In genomic region chr3:88189361-88189810, GRCh38 we compare ENCODE assay signal across 1 cellular context.
TF ChIP-seq lines count a peak whose summit lies in the region.

No MANE protein-coding gene starts in this region.

TF ChIP-seq in HepG2, 621 proteins besides CTCF, POLR2A, EP300 and RAD21 (continued from another document):
- TF ChIP-seq REST (IDR thresholded peaks at IDR 0.05; ENCODE audit: borderline replicate concordance in 1 of 2, low read depth in 1 of 2, low read length in 2 of 2) (no peak), KLF15 (CRISPR knock-in tag; IDR thresholded peaks at IDR 0.05; ENCODE audit: borderline replicate concordance) (no peak), IRF1 (CRISPR knock-in tag; IDR thresholded peaks at IDR 0.05; ENCODE audit: low read depth) (0 out of 2 replicates have a peak, but pooled peaks have one; percentile 72), ISX (CRISPR knock-in tag; conservative IDR thresholded peaks at IDR 0.05) (no peak), FOXK1 (CRISPR knock-in tag; IDR thresholded peaks at IDR 0.05; ENCODE audit: borderline replicate concordance, low read depth) (no peak), ZNF143 (CRISPR knock-in tag; IDR thresholded peaks at IDR 0.05) (no peak), ZNF274 (CRISPR knock-in tag; IDR thresholded peaks at IDR 0.05) (no peak), CBX1 (IDR thresholded peaks at IDR 0.05; ENCODE audit: low read depth) (no peak), ATF3 (CRISPR knock-in tag; IDR thresholded peaks at IDR 0.05) (no peak), GABPA (IDR thresholded peaks at IDR 0.05; ENCODE audit: low read depth, low read length) (no peak), GABPA (CRISPR knock-in tag; IDR thresholded peaks at IDR 0.05; ENCODE audit: low read depth) (peak; percentile 59; the same call in 1 of the 2 replicates), HOMEZ (CRISPR knock-in tag; IDR thresholded peaks at IDR 0.05; ENCODE audit: low read depth) (peak; percentile 73; the same call in 1 of the 2 replicates), ESRRA (CRISPR knock-in tag; IDR thresholded peaks at IDR 0.05; ENCODE audit: low read depth) (no peak), ZNF18 (CRISPR knock-in tag; IDR thresholded peaks at IDR 0.05; ENCODE audit: insufficient replicate concordance) (no peak), FOSL1 (CRISPR knock-in tag; IDR thresholded peaks at IDR 0.05; ENCODE audit: borderline replicate concordance) (no peak), REL (CRISPR knock-in tag; conservative IDR thresholded peaks at IDR 0.05) (no peak), CREB1 (IDR thresholded peaks at IDR 0.05) (no peak), CREB1 (CRISPR knock-in tag; IDR thresholded peaks at IDR 0.05) (peak; percentile 56; the same call in 1 of the 2 replicates), POLR2G (IDR thresholded peaks at IDR 0.05; ENCODE audit: low read depth, low read length) (peak; percentile 51; the same call in 1 of the 2 replicates), MAX (IDR thresholded peaks at IDR 0.05) (peak; percentile 24; the same call in 1 of the 2 replicates), KMT2B (CRISPR knock-in tag; IDR thresholded peaks at IDR 0.05) (peak; percentile 69; the same call in 1 of the 2 replicates), MXI1 (IDR thresholded peaks at IDR 0.05; ENCODE audit: borderline replicate concordance, low read depth, low read length) (peak; percentile 38; the same call in 1 of the 3 replicates), NFYB (CRISPR knock-in tag; IDR thresholded peaks at IDR 0.05) (peak; percentile 84), ZNF234 (CRISPR knock-in tag; conservative IDR thresholded peaks at IDR 0.05) (no peak), SAP130 (CRISPR knock-in tag; IDR thresholded peaks at IDR 0.05; ENCODE audit: low read depth) (peak; percentile 39; the same call in 1 of the 2 replicates), ZMYM4 (CRISPR knock-in tag; IDR thresholded peaks at IDR 0.05) (peak; percentile 84), E2F1 (CRISPR knock-in tag; IDR thresholded peaks at IDR 0.05) (no peak), ZNF839 (CRISPR knock-in tag; IDR thresholded peaks at IDR 0.05; ENCODE audit: borderline replicate concordance) (no peak), ZNF331 (CRISPR knock-in tag; IDR thresholded peaks at IDR 0.05) (no peak), HMGXB3 (CRISPR knock-in tag; IDR thresholded peaks at IDR 0.05; ENCODE audit: borderline replicate concordance) (peak; percentile 24; the same call in 1 of the 2 replicates), ELF1 (CRISPR knock-in tag; IDR thresholded peaks at IDR 0.05) (peak; percentile 64), GABPB1 (CRISPR knock-in tag; IDR thresholded peaks at IDR 0.05) (peak; percentile 29; the same call in 1 of the 2 replicates), NFIB (CRISPR knock-in tag; IDR thresholded peaks at IDR 0.05; ENCODE audit: borderline replicate concordance) (no peak), DRAP1 (CRISPR knock-in tag; IDR thresholded peaks at IDR 0.05) (peak; percentile 65), ZNF503 (CRISPR knock-in tag; IDR thresholded peaks at IDR 0.05) (0 out of 2 replicates have a peak, but pooled peaks have one; percentile 13), NFKBIZ (CRISPR knock-in tag; IDR thresholded peaks at IDR 0.05) (no peak), THAP11 (CRISPR knock-in tag; IDR thresholded peaks at IDR 0.05) (peak; percentile 23; the same call in 1 of the 2 replicates), CHD2 (IDR thresholded peaks at IDR 0.05; ENCODE audit: low read depth, low read length) (no peak), SP2 (CRISPR knock-in tag; IDR thresholded peaks at IDR 0.05) (peak; percentile 77), PBX2 (CRISPR knock-in tag; IDR thresholded peaks at IDR 0.05) (peak; percentile 71), NR2C2 (CRISPR knock-in tag; IDR thresholded peaks at IDR 0.05; ENCODE audit: borderline replicate concordance) (peak; percentile 44; the same call in 1 of the 2 replicates), ZMYM3 (CRISPR knock-in tag; IDR thresholded peaks at IDR 0.05) (no peak), FOSL2 (CRISPR knock-in tag; IDR thresholded peaks at IDR 0.05) (peak; percentile 89), NFYC (CRISPR knock-in tag; IDR thresholded peaks at IDR 0.05) (peak; percentile 87), TAF15 (IDR thresholded peaks at IDR 0.05; ENCODE audit: low read depth, low read length, poor library complexity, severe bottlenecking) (no peak), SMC3 (IDR thresholded peaks at IDR 0.05; ENCODE audit: low read length) (no peak), ZNF780A (CRISPR knock-in tag; IDR thresholded peaks at IDR 0.05) (no peak), POGZ (CRISPR knock-in tag; IDR thresholded peaks at IDR 0.05) (peak; percentile 89)
TF ChIP-seq in HepG2: peak in this region for 24.
